In the genomic region with DNA sequence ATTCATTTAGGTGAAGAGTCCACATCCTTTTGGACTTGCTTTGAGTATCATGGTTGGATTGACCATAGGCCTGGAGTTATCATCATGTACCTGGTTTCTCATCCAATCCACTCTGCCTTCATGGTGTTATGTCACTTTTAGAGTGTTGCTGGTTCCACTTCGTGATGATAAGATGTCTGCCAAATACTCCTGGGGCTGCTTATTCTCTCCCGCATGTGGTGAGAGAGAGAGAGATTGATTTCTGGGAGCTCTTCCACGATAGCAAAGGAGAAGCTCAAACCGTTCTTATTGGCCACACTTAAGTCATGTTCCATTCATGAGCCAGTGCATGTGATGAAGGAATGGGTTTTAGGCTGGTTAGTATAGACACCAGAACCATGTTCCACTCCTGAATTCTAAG, we compare ENCODE assay signal across 1 cellular context.
TF ChIP-seq lines count a peak whose summit lies in the region.

No MANE protein-coding gene starts in this region.

TF ChIP-seq in IMR-90, 13 proteins besides CTCF, POLR2A, EP300 and RAD21:
- TF ChIP-seq CHD1 (IDR thresholded peaks at IDR 0.05; ENCODE audit: low read depth, low read length) (no peak), ELK1 (IDR thresholded peaks at IDR 0.05; ENCODE audit: borderline replicate concordance, low read depth, low read length) (no peak), RFX5 (IDR thresholded peaks at IDR 0.05; ENCODE audit: low read depth, low read length) (no peak), MAZ (IDR thresholded peaks at IDR 0.05; ENCODE audit: borderline replicate concordance, low read depth, low read length) (no peak), BHLHE40 (IDR thresholded peaks at IDR 0.05; ENCODE audit: low read depth, low read length) (no peak), RCOR1 (IDR thresholded peaks at IDR 0.05; ENCODE audit: insufficient replicate concordance, low read length) (no peak), SMC3 (IDR thresholded peaks at IDR 0.05; ENCODE audit: low read depth, low read length) (no peak), FOS (IDR thresholded peaks at IDR 0.05; ENCODE audit: low read depth, low read length) (no peak), MAFK (IDR thresholded peaks at IDR 0.05; ENCODE audit: low read depth, low read length) (no peak), NFE2L2 (IDR thresholded peaks at IDR 0.05; ENCODE audit: low read depth, low read length) (no peak), CEBPB (IDR thresholded peaks at IDR 0.05; ENCODE audit: low read depth, low read length) (no peak), MXI1 (IDR thresholded peaks at IDR 0.05; ENCODE audit: borderline replicate concordance, low read depth, low read length) (no peak)
- TF ChIP-seq, protein P1, sequence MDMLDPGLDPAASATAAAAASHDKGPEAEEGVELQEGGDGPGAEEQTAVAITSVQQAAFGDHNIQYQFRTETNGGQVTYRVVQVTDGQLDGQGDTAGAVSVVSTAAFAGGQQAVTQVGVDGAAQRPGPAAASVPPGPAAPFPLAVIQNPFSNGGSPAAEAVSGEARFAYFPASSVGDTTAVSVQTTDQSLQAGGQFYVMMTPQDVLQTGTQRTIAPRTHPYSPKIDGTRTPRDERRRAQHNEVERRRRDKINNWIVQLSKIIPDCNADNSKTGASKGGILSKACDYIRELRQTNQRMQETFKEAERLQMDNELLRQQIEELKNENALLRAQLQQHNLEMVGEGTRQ (IDR thresholded peaks at IDR 0.05; ENCODE audit: low read depth, low read length) = no peak
